Comparison of ENCODE assay signal across 22 cellular contexts in genomic region chr14:29817767-29818166, GRCh38.
DNase-seq lines count a peak whose midpoint lies in the region; TF ChIP-seq lines count a peak whose summit lies in the region.
"Had no signal": no experiment of that assay in that cellular context is flagged by ENCODE, and none has a peak within 500 bp of the region (broad histone marks: within the 10 kb centered on the region; RNA-seq: fewer than 3 reads in every experiment).

No MANE protein-coding gene starts in this region.

- no peak for TF ChIP-seq EP300 in transverse colon (IDR thresholded peaks at IDR 0.05; ENCODE audit: low read depth)

- H3K4me3 ChIP-seq in left ventricle myocardium inferior = no peak overlapping the region
- H3K4me3 ChIP-seq in transverse colon = no peak overlapping the region
- H3K4me3 ChIP-seq: BLaER1, GM12878 had no signal

- TF ChIP-seq CTCF in left ventricle myocardium inferior (IDR thresholded peaks at IDR 0.05; ENCODE audit: borderline replicate concordance) = no peak
- TF ChIP-seq CTCF in transverse colon (IDR thresholded peaks at IDR 0.05) = no peak

- TF ChIP-seq POLR2A in transverse colon (IDR thresholded peaks at IDR 0.05) = no peak

- H3K27ac ChIP-seq in left ventricle myocardium inferior (replicated peaks) (no peak overlapping the region), transverse colon (no peak overlapping the region)
- H3K27ac ChIP-seq: BLaER1 had no signal

- in situ Hi-C loops in transverse colon (cut with MboI; ENCODE audit: low pct_ligation_motif_present in 1 of 4, low pct_unique_long_range_greater_than_20kb in 1 of 4, low sequenced_read_pairs in 3 of 4) = no loop called here

- peaks cover 40% of the 10 kb centered on the region for H3K4me1 ChIP-seq in left ventricle myocardium inferior
- peaks cover 0 to 6% (median 1%) of the 10 kb centered on the region in 4 donors for H3K4me1 ChIP-seq in transverse colon
- H3K4me1 ChIP-seq: BE2C, BLaER1 had no signal

- no peaks in the 10 kb centered on the region for H3K27me3 ChIP-seq in left ventricle myocardium inferior (ENCODE audit: low read depth)
- no peaks in the 10 kb centered on the region for H3K27me3 ChIP-seq in transverse colon
- H3K27me3 ChIP-seq: BE2C, BLaER1 had no signal

- H3K36me3 ChIP-seq in left ventricle myocardium inferior (no peaks in the 10 kb centered on the region), transverse colon (no peaks in the 10 kb centered on the region)
- H3K36me3 ChIP-seq: BE2C, BLaER1 had no signal

- intact Hi-C loops in left ventricle myocardium inferior (cut with micrococcal nuclease) (no loop called here), transverse colon (cut with DNase I; ENCODE audit: low total_unique reads) (no loop called here)

- H3K9me3 ChIP-seq in left ventricle myocardium inferior (replicated peaks) = no peaks in the 10 kb centered on the region
- no peaks in the 10 kb centered on the region for H3K9me3 ChIP-seq in transverse colon
- H3K9me3 ChIP-seq: BE2C, BLaER1 had no signal

- DNase-seq in NCI-H446 treated with DMSO at 0.1 percent for 48 hours (lab: John Stamatoyannopoulos, UW) = peak; percentile 55
- DNase-seq in RPMI8226 = peak; percentile 36
- no peak for DNase-seq in left ventricle myocardium inferior
- DNase-seq in transverse colon = no peak
- no peak for DNase-seq in H4 (ENCODE audit: low spot score)
- DNase-seq: 8988T; ACHN; BE2C; C1 segment of cervical spinal cord; CD4-positive, alpha-beta memory T cell; CD4-positive, CD25-positive, alpha-beta regulatory T cell; CD8-positive, alpha-beta memory T cell; COR-L47; DMS 273 treated with DMSO at 0.1 percent for 48 hours; DMS153; DMS53; DMS79; DND-41; EL; GDM1 had no signal

Comparison
In these comparisons a context has a peak if more than half of its experiments do, and no peak if none do; other contexts are left out.
1. DNase-seq: peak in NCI-H446 treated with DMSO at 0.1 percent for 48 hours (single experiment) and RPMI8226 (single experiment); none in left ventricle myocardium inferior (single experiment), transverse colon (single experiment) and H4 (single experiment).